1 cellular context compared by ENCODE assay signal in genomic region chr12:48681738-48682532, GRCh38.
TF ChIP-seq lines count a peak whose summit lies in the region.

KANSL2 (minus strand) TSS chr12:48682238; CDS start chr12:48681632, 606 bp downstream.

TF ChIP-seq in HepG2, 621 proteins besides CTCF, POLR2A, EP300 and RAD21 (continued from another document and continues in another):
- TF ChIP-seq MTF2 (CRISPR knock-in tag; IDR thresholded peaks at IDR 0.05; ENCODE audit: borderline replicate concordance), result peak; percentile 90; the same call in 1 of the 2 replicates
- TF ChIP-seq NONO (IDR thresholded peaks at IDR 0.05), result no peak
- peak; percentile 72; the same call in 1 of the 2 replicates for TF ChIP-seq NONO (CRISPR knock-in tag; conservative IDR thresholded peaks at IDR 0.05)
- no peak for TF ChIP-seq ZBTB1 (CRISPR knock-in tag; IDR thresholded peaks at IDR 0.05; ENCODE audit: borderline replicate concordance)
- no peak for TF ChIP-seq RBM22 (optimal IDR thresholded peaks at IDR 0.05; ENCODE audit: low read length)
- no peak for TF ChIP-seq ZNF597 (CRISPR knock-in tag; IDR thresholded peaks at IDR 0.05)
- TF ChIP-seq ZNF264 (CRISPR knock-in tag; IDR thresholded peaks at IDR 0.05), result peak; percentile 43; the same call in 1 of the 2 replicates
- TF ChIP-seq RFX1 (IDR thresholded peaks at IDR 0.05), result no peak
- TF ChIP-seq CERS6 (CRISPR knock-in tag; IDR thresholded peaks at IDR 0.05), result no peak; the same call in 1 of the 2 replicates
- TF ChIP-seq, protein P1, sequence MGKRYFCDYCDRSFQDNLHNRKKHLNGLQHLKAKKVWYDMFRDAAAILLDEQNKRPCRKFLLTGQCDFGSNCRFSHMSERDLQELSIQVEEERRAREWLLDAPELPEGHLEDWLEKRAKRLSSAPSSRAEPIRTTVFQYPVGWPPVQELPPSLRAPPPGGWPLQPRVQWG (CRISPR knock-in tag; IDR thresholded peaks at IDR 0.05; ENCODE audit: borderline replicate concordance, low read depth), result no peak
- no peak for TF ChIP-seq FOXP1 (IDR thresholded peaks at IDR 0.05)
- TF ChIP-seq FOXP1 (CRISPR knock-in tag; IDR thresholded peaks at IDR 0.05), result no peak
- TF ChIP-seq, protein P2, sequence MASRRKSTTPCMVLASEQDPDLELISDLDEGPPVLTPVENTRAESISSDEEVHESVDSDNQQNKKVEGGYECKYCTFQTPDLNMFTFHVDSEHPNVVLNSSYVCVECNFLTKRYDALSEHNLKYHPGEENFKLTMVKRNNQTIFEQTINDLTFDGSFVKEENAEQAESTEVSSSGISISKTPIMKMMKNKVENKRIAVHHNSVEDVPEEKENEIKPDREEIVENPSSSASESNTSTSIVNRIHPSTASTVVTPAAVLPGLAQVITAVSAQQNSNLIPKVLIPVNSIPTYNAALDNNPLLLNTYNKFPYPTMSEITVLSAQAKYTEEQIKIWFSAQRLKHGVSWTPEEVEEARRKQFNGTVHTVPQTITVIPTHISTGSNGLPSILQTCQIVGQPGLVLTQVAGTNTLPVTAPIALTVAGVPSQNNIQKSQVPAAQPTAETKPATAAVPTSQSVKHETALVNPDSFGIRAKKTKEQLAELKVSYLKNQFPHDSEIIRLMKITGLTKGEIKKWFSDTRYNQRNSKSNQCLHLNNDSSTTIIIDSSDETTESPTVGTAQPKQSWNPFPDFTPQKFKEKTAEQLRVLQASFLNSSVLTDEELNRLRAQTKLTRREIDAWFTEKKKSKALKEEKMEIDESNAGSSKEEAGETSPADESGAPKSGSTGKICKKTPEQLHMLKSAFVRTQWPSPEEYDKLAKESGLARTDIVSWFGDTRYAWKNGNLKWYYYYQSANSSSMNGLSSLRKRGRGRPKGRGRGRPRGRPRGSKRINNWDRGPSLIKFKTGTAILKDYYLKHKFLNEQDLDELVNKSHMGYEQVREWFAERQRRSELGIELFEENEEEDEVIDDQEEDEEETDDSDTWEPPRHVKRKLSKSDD (CRISPR knock-in tag; IDR thresholded peaks at IDR 0.05; ENCODE audit: low read depth), result no peak
- peak; percentile 93 for TF ChIP-seq ZNF776 (CRISPR knock-in tag; IDR thresholded peaks at IDR 0.05)
- no peak for TF ChIP-seq ZSCAN30 (CRISPR knock-in tag; IDR thresholded peaks at IDR 0.05)
- TF ChIP-seq, protein P3, sequence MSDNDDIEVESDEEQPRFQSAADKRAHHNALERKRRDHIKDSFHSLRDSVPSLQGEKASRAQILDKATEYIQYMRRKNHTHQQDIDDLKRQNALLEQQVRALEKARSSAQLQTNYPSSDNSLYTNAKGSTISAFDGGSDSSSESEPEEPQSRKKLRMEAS (IDR thresholded peaks at IDR 0.05), result peak; percentile 75
- peak; percentile 71 for TF ChIP-seq ARHGAP35 (CRISPR knock-in tag; IDR thresholded peaks at IDR 0.05; ENCODE audit: borderline replicate concordance)
- no peak for TF ChIP-seq ZBTB7B (CRISPR knock-in tag; IDR thresholded peaks at IDR 0.05)
- TF ChIP-seq CREM (IDR thresholded peaks at IDR 0.05), result peak; percentile 70
- TF ChIP-seq CREM (CRISPR knock-in tag; IDR thresholded peaks at IDR 0.05), result no peak
- TF ChIP-seq TP53 (CRISPR knock-in tag; conservative IDR thresholded peaks at IDR 0.05), result no peak
- peak; percentile 60 for TF ChIP-seq MED8 (CRISPR knock-in tag; IDR thresholded peaks at IDR 0.05; ENCODE audit: insufficient replicate concordance)
- no peak; the same call in 1 of the 2 replicates for TF ChIP-seq GATA4 (IDR thresholded peaks at IDR 0.05; ENCODE audit: borderline replicate concordance, low read depth)
- TF ChIP-seq BCL6 (CRISPR knock-in tag; IDR thresholded peaks at IDR 0.05), result peak; percentile 37; the same call in 1 of the 2 replicates
- TF ChIP-seq, protein P4, sequence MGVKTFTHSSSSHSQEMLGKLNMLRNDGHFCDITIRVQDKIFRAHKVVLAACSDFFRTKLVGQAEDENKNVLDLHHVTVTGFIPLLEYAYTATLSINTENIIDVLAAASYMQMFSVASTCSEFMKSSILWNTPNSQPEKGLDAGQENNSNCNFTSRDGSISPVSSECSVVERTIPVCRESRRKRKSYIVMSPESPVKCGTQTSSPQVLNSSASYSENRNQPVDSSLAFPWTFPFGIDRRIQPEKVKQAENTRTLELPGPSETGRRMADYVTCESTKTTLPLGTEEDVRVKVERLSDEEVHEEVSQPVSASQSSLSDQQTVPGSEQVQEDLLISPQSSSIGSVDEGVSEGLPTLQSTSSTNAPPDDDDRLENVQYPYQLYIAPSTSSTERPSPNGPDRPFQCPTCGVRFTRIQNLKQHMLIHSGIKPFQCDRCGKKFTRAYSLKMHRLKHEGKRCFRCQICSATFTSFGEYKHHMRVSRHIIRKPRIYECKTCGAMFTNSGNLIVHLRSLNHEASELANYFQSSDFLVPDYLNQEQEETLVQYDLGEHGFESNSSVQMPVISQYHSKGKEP (CRISPR knock-in tag; IDR thresholded peaks at IDR 0.05), result peak; percentile 72; the same call in 1 of the 2 replicates
- no peak for TF ChIP-seq SNRNP70 (IDR thresholded peaks at IDR 0.05; ENCODE audit: low read depth, low read length)
- TF ChIP-seq ZFYVE20 (CRISPR knock-in tag; IDR thresholded peaks at IDR 0.05; ENCODE audit: borderline replicate concordance, low read depth), result peak; percentile 38; the same call in 1 of the 2 replicates
- no peak for TF ChIP-seq FLYWCH1 (CRISPR knock-in tag; IDR thresholded peaks at IDR 0.05)
- TF ChIP-seq SMAD1 (CRISPR knock-in tag; IDR thresholded peaks at IDR 0.05; ENCODE audit: borderline replicate concordance, low read depth), result no peak
- TF ChIP-seq, protein P5, sequence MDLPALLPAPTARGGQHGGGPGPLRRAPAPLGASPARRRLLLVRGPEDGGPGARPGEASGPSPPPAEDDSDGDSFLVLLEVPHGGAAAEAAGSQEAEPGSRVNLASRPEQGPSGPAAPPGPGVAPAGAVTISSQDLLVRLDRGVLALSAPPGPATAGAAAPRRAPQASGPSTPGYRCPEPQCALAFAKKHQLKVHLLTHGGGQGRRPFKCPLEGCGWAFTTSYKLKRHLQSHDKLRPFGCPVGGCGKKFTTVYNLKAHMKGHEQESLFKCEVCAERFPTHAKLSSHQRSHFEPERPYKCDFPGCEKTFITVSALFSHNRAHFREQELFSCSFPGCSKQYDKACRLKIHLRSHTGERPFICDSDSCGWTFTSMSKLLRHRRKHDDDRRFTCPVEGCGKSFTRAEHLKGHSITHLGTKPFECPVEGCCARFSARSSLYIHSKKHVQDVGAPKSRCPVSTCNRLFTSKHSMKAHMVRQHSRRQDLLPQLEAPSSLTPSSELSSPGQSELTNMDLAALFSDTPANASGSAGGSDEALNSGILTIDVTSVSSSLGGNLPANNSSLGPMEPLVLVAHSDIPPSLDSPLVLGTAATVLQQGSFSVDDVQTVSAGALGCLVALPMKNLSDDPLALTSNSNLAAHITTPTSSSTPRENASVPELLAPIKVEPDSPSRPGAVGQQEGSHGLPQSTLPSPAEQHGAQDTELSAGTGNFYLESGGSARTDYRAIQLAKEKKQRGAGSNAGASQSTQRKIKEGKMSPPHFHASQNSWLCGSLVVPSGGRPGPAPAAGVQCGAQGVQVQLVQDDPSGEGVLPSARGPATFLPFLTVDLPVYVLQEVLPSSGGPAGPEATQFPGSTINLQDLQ (CRISPR knock-in tag; IDR thresholded peaks at IDR 0.05), result no peak
- peak; percentile 28; the same call in 1 of the 2 replicates for TF ChIP-seq CEBPG (CRISPR knock-in tag; IDR thresholded peaks at IDR 0.05)
- TF ChIP-seq ZNF557 (CRISPR knock-in tag; IDR thresholded peaks at IDR 0.05), result no peak
- peak; percentile 90 for TF ChIP-seq ZNF343 (CRISPR knock-in tag; IDR thresholded peaks at IDR 0.05)
- TF ChIP-seq TOE1 (CRISPR knock-in tag; IDR thresholded peaks at IDR 0.05), result peak; percentile 83; the same call in 1 of the 2 replicates
- TF ChIP-seq, protein P6, sequence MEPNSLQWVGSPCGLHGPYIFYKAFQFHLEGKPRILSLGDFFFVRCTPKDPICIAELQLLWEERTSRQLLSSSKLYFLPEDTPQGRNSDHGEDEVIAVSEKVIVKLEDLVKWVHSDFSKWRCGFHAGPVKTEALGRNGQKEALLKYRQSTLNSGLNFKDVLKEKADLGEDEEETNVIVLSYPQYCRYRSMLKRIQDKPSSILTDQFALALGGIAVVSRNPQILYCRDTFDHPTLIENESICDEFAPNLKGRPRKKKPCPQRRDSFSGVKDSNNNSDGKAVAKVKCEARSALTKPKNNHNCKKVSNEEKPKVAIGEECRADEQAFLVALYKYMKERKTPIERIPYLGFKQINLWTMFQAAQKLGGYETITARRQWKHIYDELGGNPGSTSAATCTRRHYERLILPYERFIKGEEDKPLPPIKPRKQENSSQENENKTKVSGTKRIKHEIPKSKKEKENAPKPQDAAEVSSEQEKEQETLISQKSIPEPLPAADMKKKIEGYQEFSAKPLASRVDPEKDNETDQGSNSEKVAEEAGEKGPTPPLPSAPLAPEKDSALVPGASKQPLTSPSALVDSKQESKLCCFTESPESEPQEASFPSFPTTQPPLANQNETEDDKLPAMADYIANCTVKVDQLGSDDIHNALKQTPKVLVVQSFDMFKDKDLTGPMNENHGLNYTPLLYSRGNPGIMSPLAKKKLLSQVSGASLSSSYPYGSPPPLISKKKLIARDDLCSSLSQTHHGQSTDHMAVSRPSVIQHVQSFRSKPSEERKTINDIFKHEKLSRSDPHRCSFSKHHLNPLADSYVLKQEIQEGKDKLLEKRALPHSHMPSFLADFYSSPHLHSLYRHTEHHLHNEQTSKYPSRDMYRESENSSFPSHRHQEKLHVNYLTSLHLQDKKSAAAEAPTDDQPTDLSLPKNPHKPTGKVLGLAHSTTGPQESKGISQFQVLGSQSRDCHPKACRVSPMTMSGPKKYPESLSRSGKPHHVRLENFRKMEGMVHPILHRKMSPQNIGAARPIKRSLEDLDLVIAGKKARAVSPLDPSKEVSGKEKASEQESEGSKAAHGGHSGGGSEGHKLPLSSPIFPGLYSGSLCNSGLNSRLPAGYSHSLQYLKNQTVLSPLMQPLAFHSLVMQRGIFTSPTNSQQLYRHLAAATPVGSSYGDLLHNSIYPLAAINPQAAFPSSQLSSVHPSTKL (CRISPR knock-in tag; IDR thresholded peaks at IDR 0.05), result no peak; the same call in 1 of the 2 replicates
- TF ChIP-seq PBX3 (CRISPR knock-in tag; IDR thresholded peaks at IDR 0.05; ENCODE audit: borderline replicate concordance), result no peak
- TF ChIP-seq SIX1 (CRISPR knock-in tag; IDR thresholded peaks at IDR 0.05; ENCODE audit: borderline replicate concordance), result 0 out of 2 replicates have a peak, but pooled peaks have one; percentile 12
- TF ChIP-seq, protein P7, sequence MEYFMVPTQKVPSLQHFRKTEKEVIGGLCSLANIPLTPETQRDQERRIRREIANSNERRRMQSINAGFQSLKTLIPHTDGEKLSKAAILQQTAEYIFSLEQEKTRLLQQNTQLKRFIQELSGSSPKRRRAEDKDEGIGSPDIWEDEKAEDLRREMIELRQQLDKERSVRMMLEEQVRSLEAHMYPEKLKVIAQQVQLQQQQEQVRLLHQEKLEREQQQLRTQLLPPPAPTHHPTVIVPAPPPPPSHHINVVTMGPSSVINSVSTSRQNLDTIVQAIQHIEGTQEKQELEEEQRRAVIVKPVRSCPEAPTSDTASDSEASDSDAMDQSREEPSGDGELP (IDR thresholded peaks at IDR 0.05; ENCODE audit: borderline replicate concordance, low read depth), result peak; percentile 35; the same call in 1 of the 2 replicates
- no peak; the same call in 1 of the 2 replicates for TF ChIP-seq GRHL1 (CRISPR knock-in tag; conservative IDR thresholded peaks at IDR 0.05)
- peak; percentile 56 for TF ChIP-seq JARID2 (CRISPR knock-in tag; IDR thresholded peaks at IDR 0.05; ENCODE audit: insufficient replicate concordance)
- no peak for TF ChIP-seq ZC3H4 (CRISPR knock-in tag; IDR thresholded peaks at IDR 0.05; ENCODE audit: borderline replicate concordance)
- peak; percentile 86; the same call in 1 of the 2 replicates for TF ChIP-seq ZNF160 (CRISPR knock-in tag; IDR thresholded peaks at IDR 0.05)
- TF ChIP-seq ZNF577 (CRISPR knock-in tag; IDR thresholded peaks at IDR 0.05; ENCODE audit: borderline replicate concordance, low read depth), result no peak
- TF ChIP-seq NFIB (CRISPR knock-in tag; IDR thresholded peaks at IDR 0.05; ENCODE audit: borderline replicate concordance), result no peak
- TF ChIP-seq SP1 (IDR thresholded peaks at IDR 0.05), result no peak
- TF ChIP-seq SP1 (CRISPR knock-in tag; IDR thresholded peaks at IDR 0.05), result peak; percentile 90; the same call in 1 of the 2 replicates
- no peak for TF ChIP-seq ZNF367 (CRISPR knock-in tag; IDR thresholded peaks at IDR 0.05; ENCODE audit: borderline replicate concordance)
- TF ChIP-seq PRPF4 (IDR thresholded peaks at IDR 0.05; ENCODE audit: low read depth, low read length, poor library complexity, severe bottlenecking), result no peak
